Comparison of ENCODE assay signal across 1 cellular context in the genomic region with DNA sequence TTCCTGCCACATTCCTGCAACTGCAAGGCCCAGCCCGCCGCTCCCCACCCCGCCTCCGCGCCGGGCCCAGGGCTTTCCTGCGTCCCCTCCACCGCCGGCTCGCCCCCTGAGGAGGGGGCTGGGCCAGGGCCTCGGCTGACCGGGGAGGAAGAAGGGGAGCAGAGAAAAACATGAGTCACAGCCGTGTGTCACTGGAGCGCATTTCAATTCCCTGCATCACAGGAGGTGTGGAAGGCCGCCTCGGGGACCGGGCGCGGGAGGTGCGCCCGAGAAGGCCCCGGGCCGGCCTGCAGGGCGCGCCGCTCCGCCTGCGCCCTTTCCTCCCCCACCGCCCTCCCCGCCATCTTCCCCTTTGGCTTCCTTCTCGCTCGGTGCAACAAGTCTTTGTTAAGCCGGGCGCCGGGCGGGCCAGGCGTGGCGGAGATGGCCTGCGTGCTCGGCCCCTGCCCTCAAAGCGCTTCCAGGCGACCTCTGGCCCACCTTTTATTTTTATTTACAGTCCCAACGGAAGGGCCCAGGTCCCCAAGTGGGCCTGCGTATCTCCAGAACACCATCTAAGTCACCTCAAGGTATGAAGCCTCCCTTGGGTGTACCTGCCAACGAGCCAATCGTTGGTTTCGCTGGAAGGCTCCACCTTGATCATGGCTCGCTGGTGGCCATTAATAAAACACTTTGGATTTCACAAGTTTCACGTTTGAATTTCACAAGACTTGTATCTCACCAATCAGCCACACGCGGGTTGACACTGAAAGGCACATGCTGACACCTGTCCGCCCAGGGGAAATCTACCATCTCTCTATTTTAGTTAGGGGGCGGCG.
A peak's percentile ranks its signal among the peaks of the same experiment; 100 is the strongest.
TF ChIP-seq lines count a peak whose summit lies in the region.

No MANE protein-coding gene starts in this region.

TF ChIP-seq in K562, 482 proteins besides CTCF, POLR2A, EP300 and RAD21 (continued from another document):
- TF ChIP-seq, protein P1, sequence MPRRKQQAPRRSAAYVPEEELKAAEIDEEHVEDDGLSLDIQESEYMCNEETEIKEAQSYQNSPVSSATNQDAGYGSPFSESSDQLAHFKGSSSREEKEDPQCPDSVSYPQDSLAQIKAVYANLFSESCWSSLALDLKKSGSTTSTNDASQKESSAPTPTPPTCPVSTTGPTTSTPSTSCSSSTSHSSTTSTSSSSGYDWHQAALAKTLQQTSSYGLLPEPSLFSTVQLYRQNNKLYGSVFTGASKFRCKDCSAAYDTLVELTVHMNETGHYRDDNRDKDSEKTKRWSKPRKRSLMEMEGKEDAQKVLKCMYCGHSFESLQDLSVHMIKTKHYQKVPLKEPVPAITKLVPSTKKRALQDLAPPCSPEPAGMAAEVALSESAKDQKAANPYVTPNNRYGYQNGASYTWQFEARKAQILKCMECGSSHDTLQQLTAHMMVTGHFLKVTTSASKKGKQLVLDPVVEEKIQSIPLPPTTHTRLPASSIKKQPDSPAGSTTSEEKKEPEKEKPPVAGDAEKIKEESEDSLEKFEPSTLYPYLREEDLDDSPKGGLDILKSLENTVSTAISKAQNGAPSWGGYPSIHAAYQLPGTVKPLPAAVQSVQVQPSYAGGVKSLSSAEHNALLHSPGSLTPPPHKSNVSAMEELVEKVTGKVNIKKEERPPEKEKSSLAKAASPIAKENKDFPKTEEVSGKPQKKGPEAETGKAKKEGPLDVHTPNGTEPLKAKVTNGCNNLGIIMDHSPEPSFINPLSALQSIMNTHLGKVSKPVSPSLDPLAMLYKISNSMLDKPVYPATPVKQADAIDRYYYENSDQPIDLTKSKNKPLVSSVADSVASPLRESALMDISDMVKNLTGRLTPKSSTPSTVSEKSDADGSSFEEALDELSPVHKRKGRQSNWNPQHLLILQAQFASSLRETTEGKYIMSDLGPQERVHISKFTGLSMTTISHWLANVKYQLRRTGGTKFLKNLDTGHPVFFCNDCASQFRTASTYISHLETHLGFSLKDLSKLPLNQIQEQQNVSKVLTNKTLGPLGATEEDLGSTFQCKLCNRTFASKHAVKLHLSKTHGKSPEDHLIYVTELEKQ (CRISPR knock-in tag; IDR thresholded peaks at IDR 0.05): no peak
- TF ChIP-seq SRSF9 (IDR thresholded peaks at IDR 0.05; ENCODE audit: borderline replicate concordance, low read depth, low read length) (no peak), KHSRP (IDR thresholded peaks at IDR 0.05) (no peak), ZNF778 (CRISPR knock-in tag; IDR thresholded peaks at IDR 0.05) (no peak), CXXC5 (CRISPR knock-in tag; IDR thresholded peaks at IDR 0.05) (peak; percentile 70), U2AF2 (optimal IDR thresholded peaks at IDR 0.05; ENCODE audit: low read depth, low read length) (no peak), ZNF274 (IDR thresholded peaks at IDR 0.05; ENCODE audit: borderline replicate concordance, low read depth, low read length) (no peak), AFF4 (CRISPR knock-in tag; IDR thresholded peaks at IDR 0.05) (0 out of 2 replicates have a peak, but pooled peaks have one; percentile 59), IRF2 (CRISPR knock-in tag; IDR thresholded peaks at IDR 0.05) (no peak), NR3C1 (CRISPR knock-in tag; IDR thresholded peaks at IDR 0.05) (no peak), ZNF324 (CRISPR knock-in tag; IDR thresholded peaks at IDR 0.05) (no peak), NCOA4 (IDR thresholded peaks at IDR 0.05; ENCODE audit: partially characterized antibody) (no peak)
- TF ChIP-seq, protein P2, sequence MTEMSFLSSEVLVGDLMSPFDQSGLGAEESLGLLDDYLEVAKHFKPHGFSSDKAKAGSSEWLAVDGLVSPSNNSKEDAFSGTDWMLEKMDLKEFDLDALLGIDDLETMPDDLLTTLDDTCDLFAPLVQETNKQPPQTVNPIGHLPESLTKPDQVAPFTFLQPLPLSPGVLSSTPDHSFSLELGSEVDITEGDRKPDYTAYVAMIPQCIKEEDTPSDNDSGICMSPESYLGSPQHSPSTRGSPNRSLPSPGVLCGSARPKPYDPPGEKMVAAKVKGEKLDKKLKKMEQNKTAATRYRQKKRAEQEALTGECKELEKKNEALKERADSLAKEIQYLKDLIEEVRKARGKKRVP (CRISPR knock-in tag; IDR thresholded peaks at IDR 0.05): peak; percentile 20; the same call in 1 of the 2 replicates
